ENCODE assay signal across 8 cellular contexts in genomic region chr20:36460648-36461599, GRCh38.
DNase-seq lines count a peak whose midpoint lies in the region; ATAC-seq and TF ChIP-seq lines count a peak whose summit lies in the region.

No MANE protein-coding gene starts in this region.

- H3K36me3 ChIP-seq in BE2C = no peaks in the 10 kb centered on the region

- peak overlapping the region; percentile 99 for H3K27ac ChIP-seq in cingulate gyrus (ENCODE audit: low read depth, low read length)

- H3K9me3 ChIP-seq in BE2C = no peaks in the 10 kb centered on the region

- peak overlapping the region; percentile 34 for H3K4me3 ChIP-seq in BE2C (ENCODE audit: low read depth, low read length)

- no peaks in the 10 kb centered on the region for H3K27me3 ChIP-seq in BE2C

- no peak for TF ChIP-seq CTCF in BE2C (IDR thresholded peaks at IDR 0.05; ENCODE audit: low read depth, low read length)

- peak; percentile 69 for ATAC-seq in HG03432 (IDR thresholded peaks at IDR 0.05; ENCODE audit: unreplicated experiment)

- DNase-seq in BE2C (peak; percentile 94), GM19238 (ENCODE audit: insufficient read length, low spot score) (peak; percentile 88), NCI-H510A (lab: John Stamatoyannopoulos, UW) (peak; percentile 90), left kidney (ENCODE audit: low read depth, low spot score) (peak; percentile 98)
- DNase-seq in activated CD4-positive, alpha-beta T cell treated with anti-CD3 and anti-CD28 coated beads for 48 hours = peak; percentile 89
- DNase-seq in stimulated activated CD4-positive, alpha-beta T cell treated with anti-CD3 and anti-CD28 coated beads, Interleukin-1b, Interleukin-23, amount 100 ng/mL, for 4 hours (ENCODE audit: low read depth in 2 of 2) = peak; percentile 85 to 92

- peaks cover 11% of the 10 kb centered on the region for H3K4me1 ChIP-seq in BE2C

Comparison
In these comparisons a context has a peak if more than half of its experiments do, and no peak if none do; other contexts are left out.
1. Peak in every context shown above with its lines: DNase-seq, ATAC-seq, H3K4me3 ChIP-seq and H3K27ac ChIP-seq.